In the genomic region with DNA sequence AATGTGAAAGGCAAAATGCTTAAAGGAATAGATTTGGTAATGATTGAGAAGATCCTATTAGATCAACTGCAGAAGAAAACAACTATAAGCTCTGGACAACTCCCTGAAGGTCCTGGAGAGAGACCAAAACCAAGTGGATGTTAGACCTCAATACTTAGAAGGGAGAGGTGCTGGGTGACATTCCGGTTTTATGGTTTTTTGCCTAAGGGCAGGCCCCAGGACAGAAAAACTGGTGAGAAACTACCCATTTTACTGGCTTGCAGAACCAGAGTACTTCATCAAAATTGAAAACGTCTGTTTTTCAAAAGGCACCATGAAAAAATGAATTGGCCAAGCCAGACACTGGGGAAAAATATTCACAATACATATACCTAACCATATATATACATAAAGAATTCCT, we compare ENCODE assay signal across 35 cellular contexts. TPM values are rescaled to one million over a fixed set of nuclear protein-coding genes. Genes with fewer than 3 reads are reported as not detected.
DNase-seq lines count a peak whose midpoint lies in the region; ATAC-seq, FAIRE-seq and TF ChIP-seq lines count a peak whose summit lies in the region.
"Had no signal": no experiment of that assay in that cellular context is flagged by ENCODE, and none has a peak within 500 bp of the region (broad histone marks: within the 10 kb centered on the region; RNA-seq: fewer than 3 reads in every experiment).

No MANE protein-coding gene starts in this region.

- no peaks in the 10 kb centered on the region for H4K20me1 ChIP-seq in GM23338 (replicated peaks; ENCODE audit: insufficient read depth)

- no peak overlapping the region for H3K14ac ChIP-seq in trophoblast cell (ENCODE audit: low read length)

- ATAC-seq in activated T-cell treated with anti-CD3 and anti-CD28 coated beads, Interleukin-2, amount 50 U/mL, for 72 hours (replicated peaks in 1 of 2), result no peak
- ATAC-seq in GM23338 (no peak), left colon (no peak)
- no peak for ATAC-seq in central memory CD8-positive, alpha-beta T cell (replicated peaks; ENCODE audit: extremely low read depth, poor library complexity, severe bottlenecking)
- ATAC-seq: A549; activated naive CD4-positive, alpha-beta T cell treated with anti-CD3 and anti-CD28 coated beads, Interleukin-2, amount 50 U/mL, for 72 hours; gastrocnemius medialis; sciatic nerve; stimulated activated naive B cell treated with anti-CD40 and anti-IgM and Interleukin-4, amounts not matched to agents 10 μg/mL and 1 μg/mL and 100 μg/mL, for 72 hours had no signal

- H4K8ac ChIP-seq in trophoblast cell (ENCODE audit: low read depth, low read length), result no peak overlapping the region

- H3K4ac ChIP-seq in trophoblast cell (ENCODE audit: low read depth, low read length), result no peak overlapping the region

- H3K18ac ChIP-seq in trophoblast cell (ENCODE audit: low read length), result no peak overlapping the region

- no peaks in the 10 kb centered on the region for H3K9me3 ChIP-seq in trophoblast cell (ENCODE audit: insufficient read depth, low read depth, low read length)
- H3K9me3 ChIP-seq: A549, gastrocnemius medialis, prostate gland, vagina had no signal

- H3K27me3 Mint-ChIP-seq in activated T-cell treated with anti-CD3 and anti-CD28 coated beads, Interleukin-2, amount 50 U/mL, for 72 hours (ENCODE audit: low read depth), result no peaks in the 10 kb centered on the region
- no peaks in the 10 kb centered on the region for H3K27me3 Mint-ChIP-seq in GM23338 (ENCODE audit: insufficient read depth, low read depth, poor library complexity)
- no peaks in the 10 kb centered on the region for H3K27me3 Mint-ChIP-seq in central memory CD8-positive, alpha-beta T cell
- H3K27me3 Mint-ChIP-seq: stimulated activated naive B cell treated with anti-CD40 and anti-IgM and Interleukin-4, amounts not matched to agents 10 μg/mL and 1 μg/mL and 100 μg/mL, for 72 hours had no signal

- no peak overlapping the region for H2BK120ac ChIP-seq in trophoblast cell (ENCODE audit: insufficient read depth, low read length, poor library complexity)

- no peak overlapping the region for H2AK5ac ChIP-seq in trophoblast cell (ENCODE audit: low read length)

- H3F3A ChIP-seq in GM23338 (replicated peaks; ENCODE audit: low read depth), result 0 out of 2 replicates have a peak, but pooled peaks cover 3% of the 10 kb centered on the region

- no peak overlapping the region for H3K27ac ChIP-seq in GM23338 (ENCODE audit: low read depth)
- no peak overlapping the region for H3K27ac ChIP-seq in trophoblast cell (ENCODE audit: low read depth, low read length)
- H3K27ac ChIP-seq: gastrocnemius medialis, prostate gland, vagina had no signal

- H3K79me1 ChIP-seq in trophoblast cell (ENCODE audit: low read length), result no peaks in the 10 kb centered on the region

- H2BK12ac ChIP-seq in trophoblast cell (ENCODE audit: low read length), result no peak overlapping the region

- DNase-seq in activated T-cell treated with anti-CD3 and anti-CD28 coated beads, Interleukin-2, amount 50 U/mL, for 72 hours, result no peak
- no peak for DNase-seq in activated T-cell treated with anti-CD3 and anti-CD28 coated beads, Interleukin-2, amount 50 U/mL, for 48 hours
- DNase-seq in GM23338 (ENCODE audit: low spot score) (no peak), trophoblast cell (peak; percentile 18 to 79), left colon (no peak), HTR-8/SVneo (ENCODE audit: insufficient read length, low spot score) (no peak)
- no peak for DNase-seq in central memory CD8-positive, alpha-beta T cell (ENCODE audit: low spot score in 2 of 2)
- DNase-seq in stimulated activated CD4-positive, alpha-beta T cell treated with anti-CD3 and anti-CD28 coated beads, Interleukin-2, amount 100 ng/mL, for 24 hours, result no peak
- DNase-seq: activated T-cell treated with anti-CD3 and anti-CD28 coated beads, Interleukin-2, amount 50 U/mL, for 1 hour; AML-193; DMS53; gastrocnemius medialis; GF-D8; H9; mesenchymal stem cell; MM.1S; NCI-H1417 treated with DMSO at 0.1 percent for 48 hours; NCI-H2081; NCI-H226; NCI-H748 treated with DMSO at 0.1 percent for 48 hours; nucleus accumbens; stimulated activated CD4-positive, alpha-beta T cell treated with anti-CD3 and anti-CD28 coated beads, Interleukin-12 subunit alpha, Interleukin-12 subunit beta, amount 100 ng/mL, for 4 hours; stimulated activated CD4-positive, alpha-beta T cell treated with anti-CD3 and anti-CD28 coated beads, Interleukin-4, amount 100 ng/mL, for 24 hours; stimulated activated naive B cell treated with anti-CD40 and anti-IgM and Interleukin-4, amounts not matched to agents 10 μg/mL and 1 μg/mL and 100 μg/mL, for 72 hours had no signal

- no peaks in the 10 kb centered on the region for H3K27me3 ChIP-seq in GM23338 (ENCODE audit: insufficient read depth)
- no peaks in the 10 kb centered on the region for H3K27me3 ChIP-seq in trophoblast cell (ENCODE audit: insufficient read depth, low read length)
- H3K27me3 ChIP-seq: gastrocnemius medialis, vagina had no signal

- no CpG with 5 or more reads among the region's 2 CpGs for WGBS in trophoblast cell (ENCODE audit: extremely low coverage, insufficient coverage, insufficient read length)

- H3K4me2 ChIP-seq in GM23338 (no peak overlapping the region), trophoblast cell (ENCODE audit: low read length) (no peak overlapping the region)

- H3K36me3 ChIP-seq in GM23338 (ENCODE audit: insufficient read depth) (peaks cover 5% of the 10 kb centered on the region), trophoblast cell (ENCODE audit: control insufficient read depth in 1 of 2, insufficient read depth in 2 of 2, low read length in 2 of 2) (no peaks in the 10 kb centered on the region)
- H3K36me3 ChIP-seq: prostate gland had no signal

- H3K9me2 ChIP-seq in GM23338 (ENCODE audit: insufficient read depth), result no peaks in the 10 kb centered on the region

- H4K91ac ChIP-seq in trophoblast cell (ENCODE audit: low read depth, low read length), result no peak overlapping the region

- H3K79me2 ChIP-seq in GM23338 (replicated peaks; ENCODE audit: insufficient read depth) (no peaks in the 10 kb centered on the region), trophoblast cell (ENCODE audit: control insufficient read depth, insufficient read depth, low read length, poor library complexity) (no peaks in the 10 kb centered on the region)

- H3K4me3 Mint-ChIP-seq in activated T-cell treated with anti-CD3 and anti-CD28 coated beads, Interleukin-2, amount 50 U/mL, for 72 hours, result no peak overlapping the region
- H3K4me3 Mint-ChIP-seq in GM23338, result no peak overlapping the region
- no peak overlapping the region for H3K4me3 Mint-ChIP-seq in central memory CD8-positive, alpha-beta T cell
- H3K4me3 Mint-ChIP-seq: H9; stimulated activated naive B cell treated with anti-CD40 and anti-IgM and Interleukin-4, amounts not matched to agents 10 μg/mL and 1 μg/mL and 100 μg/mL, for 72 hours had no signal

- intact Hi-C loops in left colon (cut with DNase I, micrococcal nuclease), result no loop called here

- no peak overlapping the region for H2AFZ ChIP-seq in GM23338
- no peak overlapping the region for H2AFZ ChIP-seq in trophoblast cell (ENCODE audit: insufficient read depth, low read length, poor library complexity)

- H3K23ac ChIP-seq in trophoblast cell (ENCODE audit: low read length), result no peak overlapping the region

- H3K36me3 Mint-ChIP-seq in activated T-cell treated with anti-CD3 and anti-CD28 coated beads, Interleukin-2, amount 50 U/mL, for 72 hours (ENCODE audit: insufficient read depth in 2 of 2), result peaks cover 4 to 31% of the 10 kb centered on the region in 2 donors
- H3K36me3 Mint-ChIP-seq in GM23338 (ENCODE audit: low read depth), result peaks cover 39% of the 10 kb centered on the region
- H3K36me3 Mint-ChIP-seq in central memory CD8-positive, alpha-beta T cell (ENCODE audit: insufficient read depth), result peaks cover 91% of the 10 kb centered on the region

- no peak overlapping the region for H4K12ac ChIP-seq in trophoblast cell (ENCODE audit: low read depth, low read length)

- peaks cover 29% of the 10 kb centered on the region for H3K4me1 Mint-ChIP-seq in activated T-cell treated with anti-CD3 and anti-CD28 coated beads, Interleukin-2, amount 50 U/mL, for 72 hours (ENCODE audit: low read depth)
- peaks cover 10% of the 10 kb centered on the region for H3K4me1 Mint-ChIP-seq in GM23338
- peaks cover 39% of the 10 kb centered on the region for H3K4me1 Mint-ChIP-seq in central memory CD8-positive, alpha-beta T cell

- H3K4me3 ChIP-seq in GM23338 (no peak overlapping the region), trophoblast cell (ENCODE audit: low read depth, low read length) (no peak overlapping the region)
- H3K4me3 ChIP-seq: A549, gastrocnemius medialis, K562, prostate gland, vagina had no signal

- no peak overlapping the region for H3K9ac ChIP-seq in trophoblast cell (ENCODE audit: low read length)

- H3K9me3 Mint-ChIP-seq in activated T-cell treated with anti-CD3 and anti-CD28 coated beads, Interleukin-2, amount 50 U/mL, for 72 hours, result no peaks in the 10 kb centered on the region
- H3K9me3 Mint-ChIP-seq in GM23338, result no peaks in the 10 kb centered on the region
- H3K9me3 Mint-ChIP-seq in central memory CD8-positive, alpha-beta T cell, result no peaks in the 10 kb centered on the region
- H3K9me3 Mint-ChIP-seq: activated naive CD4-positive, alpha-beta T cell treated with anti-CD3 and anti-CD28 coated beads, Interleukin-2, amount 50 U/mL, for 72 hours; H9; stimulated activated naive B cell treated with anti-CD40 and anti-IgM and Interleukin-4, amounts not matched to agents 10 μg/mL and 1 μg/mL and 100 μg/mL, for 72 hours had no signal

- H3K4me1 ChIP-seq in GM23338 (ENCODE audit: insufficient read depth), result 0 out of 2 replicates have a peak, but pooled peaks cover 8% of the 10 kb centered on the region
- no peaks in the 10 kb centered on the region for H3K4me1 ChIP-seq in trophoblast cell (ENCODE audit: control insufficient read depth in 1 of 2, insufficient read depth in 2 of 2, low read length in 2 of 2)
- H3K4me1 ChIP-seq: gastrocnemius medialis, prostate gland, vagina had no signal

- no peak for TF ChIP-seq CTCF in GM23338 (conservative IDR thresholded peaks at IDR 0.05; ENCODE audit: low read depth in 2 of 2)

- peak overlapping the region; percentile 85 for H3K27ac Mint-ChIP-seq in activated T-cell treated with anti-CD3 and anti-CD28 coated beads, Interleukin-2, amount 50 U/mL, for 72 hours
- peak overlapping the region; percentile 34; the same call in 1 of the 2 replicates for H3K27ac Mint-ChIP-seq in GM23338
- H3K27ac Mint-ChIP-seq in central memory CD8-positive, alpha-beta T cell (ENCODE audit: low read depth), result peak overlapping the region; percentile 80
- H3K27ac Mint-ChIP-seq: stimulated activated naive B cell treated with anti-CD40 and anti-IgM and Interleukin-4, amounts not matched to agents 10 μg/mL and 1 μg/mL and 100 μg/mL, for 72 hours had no signal

- no peak overlapping the region for H2BK5ac ChIP-seq in trophoblast cell (ENCODE audit: low read depth, low read length, poor library complexity)

- no peak for FAIRE-seq in HTR-8/SVneo (lab: Jason Lieb, UNC)
- FAIRE-seq: A549, astrocyte, K562 had no signal

RNA-seq across cellular contexts. Expression of gene SAMHD1, which starts 26.3 kb away (rescaled TPM):
- total RNA-seq in activated T-cell treated with anti-CD3 and anti-CD28 coated beads, Interleukin-2, amount 50 U/mL, for 72 hours, result 10 to 100 TPM; 33.2 to 49.2 TPM
- 45.4 and 50.3 TPM in 2 replicates for total RNA-seq in GM23338 (2014; rRNA removed; shearing (Covaris generic))
- polyA plus RNA-seq in GM23338 (2016; fragmentation: Nextera tagmentation; extraction: Ambion mirVana), result 19.5 and 21.9 TPM in 2 replicates
- polyA plus RNA-seq in trophoblast cell (2013), result 1.9 and 2.1 TPM in 2 replicates
- 10 to 100 TPM; 25.2 to 42.8 TPM for total RNA-seq in left colon

RNA-seq across cellular contexts. Expression of gene TLDC2, which starts 49.3 kb away (rescaled TPM):
- total RNA-seq in activated T-cell treated with anti-CD3 and anti-CD28 coated beads, Interleukin-2, amount 50 U/mL, for 72 hours, result not detected
- 0.38 and 0.85 TPM in 2 replicates for total RNA-seq in GM23338 (2014; rRNA removed; shearing (Covaris generic))
- 0.16 and 0.28 TPM in 2 replicates for polyA plus RNA-seq in GM23338 (2016; fragmentation: Nextera tagmentation; extraction: Ambion mirVana)
- polyA plus RNA-seq in trophoblast cell (2013), result 0.03 TPM in 1 of 2 replicates, not detected in the other
- 10 to 100 TPM; 25.2 to 27.7 TPM for total RNA-seq in left colon
- total RNA-seq: activated naive CD4-positive, alpha-beta T cell treated with anti-CD3 and anti-CD28 coated beads, Interleukin-2, amount 50 U/mL, for 72 hours; astrocyte; cardiac septum; gastrocnemius medialis; HT1080; K562; myocyte; temporal lobe had no signal
- polyA plus RNA-seq: K562 had no signal

Comparison
In these comparisons a context has a peak if more than half of its experiments do, and no peak if none do; other contexts are left out.
1. DNase-seq: peak in trophoblast cell (2 of 2); none in activated T-cell treated with anti-CD3 and anti-CD28 coated beads, Interleukin-2, amount 50 U/mL, for 72 hours (0 of 2), activated T-cell treated with anti-CD3 and anti-CD28 coated beads, Interleukin-2, amount 50 U/mL, for 48 hours (0 of 2), GM23338 (single experiment), central memory CD8-positive, alpha-beta T cell (0 of 2), stimulated activated CD4-positive, alpha-beta T cell treated with anti-CD3 and anti-CD28 coated beads, Interleukin-2, amount 100 ng/mL, for 24 hours (0 of 2), left colon (0 of 2) and HTR-8/SVneo (single experiment).
2. H3K27ac Mint-ChIP-seq: peak in every context shown above with its lines; median percentile 85 in activated T-cell treated with anti-CD3 and anti-CD28 coated beads, Interleukin-2, amount 50 U/mL, for 72 hours; 80 in central memory CD8-positive, alpha-beta T cell; 34 in GM23338.
3. RNA of gene TLDC2, which starts 49.3 kb away (total RNA-seq): 25.2 to 27.7 TPM in left colon; 0.38 to 0.85 TPM in GM23338 and not detected in activated T-cell treated with anti-CD3 and anti-CD28 coated beads, Interleukin-2, amount 50 U/mL, for 72 hours; every median in the first group is over 10 times any median in the second.